Comparison of ENCODE assay signal across 8 cellular contexts in the genomic region with DNA sequence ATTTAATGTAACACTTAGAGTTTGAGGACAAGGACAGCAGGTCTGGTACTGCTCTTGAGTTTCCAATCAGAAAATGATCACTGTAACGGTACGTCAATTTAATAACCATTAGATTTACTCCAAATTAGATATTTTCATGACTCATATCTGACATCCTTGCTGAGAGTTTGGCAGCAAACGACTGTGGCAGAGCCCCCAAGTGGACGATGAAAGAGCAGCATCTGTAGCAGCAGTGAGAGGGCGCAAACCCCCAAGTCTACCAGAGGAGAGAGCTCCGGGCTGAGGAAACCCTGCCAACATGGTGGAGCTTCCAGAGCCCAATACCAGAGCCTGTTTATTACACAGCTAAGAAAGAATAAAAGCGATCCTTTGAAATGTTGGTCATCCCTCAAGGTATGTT.
DNase-seq lines count a peak whose midpoint lies in the region; ATAC-seq and TF ChIP-seq lines count a peak whose summit lies in the region.

No MANE protein-coding gene starts in this region.

- CTCF ChIA-PET in CD4-positive, alpha-beta memory T cell (lab: Charles Lee; ENCODE audit: partially characterized antibody), result interaction anchor here (1.4 kb wide), 1 partner anchor 11 kb away, joined by 3 read pairs; no protein-coding TSS in a partner anchor

- ATAC-seq in GM19328 (IDR thresholded peaks at IDR 0.05; ENCODE audit: unreplicated experiment), result peak; percentile 98
- ATAC-seq in HG03108 (IDR thresholded peaks at IDR 0.05; ENCODE audit: unreplicated experiment), result peak; percentile 100
- ATAC-seq in stimulated activated naive CD8-positive, alpha-beta T cell treated with anti-CD3 and anti-CD28 coated beads, Interleukin-15, Interleukin-2, amounts not matched to agents 100 U/mL and 50 U/mL, for 24 hours, result peak; percentile 46

- H3K4me1 Mint-ChIP-seq in CD4-positive, alpha-beta memory T cell, result no peaks in the 10 kb centered on the region

- H3K27me3 ChIP-seq in CD4-positive, alpha-beta memory T cell (ENCODE audit: insufficient read depth, low read length), result no peaks in the 10 kb centered on the region

- no peak overlapping the region for H3K27ac Mint-ChIP-seq in CD4-positive, alpha-beta memory T cell

- intact Hi-C loops in CD4-positive, alpha-beta memory T cell (cut with micrococcal nuclease), result no loop called here

- H3K27ac ChIP-seq in CD4-positive, alpha-beta memory T cell (ENCODE audit: low read depth, low read length), result no peak overlapping the region

- H3K4me3 Mint-ChIP-seq in CD4-positive, alpha-beta memory T cell, result no peak overlapping the region

- H3K36me3 Mint-ChIP-seq in CD4-positive, alpha-beta memory T cell, result no peaks in the 10 kb centered on the region

- POLR2A ChIA-PET in CD4-positive, alpha-beta memory T cell (lab: Charles Lee; ENCODE audit: partially characterized antibody), result no interaction called here

- no peaks in the 10 kb centered on the region for H3K4me1 ChIP-seq in CD4-positive, alpha-beta memory T cell (ENCODE audit: insufficient read depth, low read length)

- peak; percentile 92 for TF ChIP-seq CTCF in astrocyte of the cerebellum (IDR thresholded peaks at IDR 0.05; ENCODE audit: low read depth, low read length, missing control alignments)

- peak; percentile 76 for DNase-seq in Daoy (ENCODE audit: low read depth)
- DNase-seq in NCI-H460 (ENCODE audit: extremely low read depth, low read depth), result peak; percentile 56
- peak; percentile 59 for DNase-seq in astrocyte of the cerebellum (ENCODE audit: low read depth)
- DNase-seq in inferior parietal cortex (ENCODE audit: extremely low spot score), result peak; percentile 15
- DNase-seq in stimulated activated naive CD8-positive, alpha-beta T cell treated with anti-CD3 and anti-CD28 coated beads, Interleukin-15, Interleukin-2, amounts not matched to agents 100 U/mL and 50 U/mL, for 24 hours, result peak; percentile 10
- DNase-seq in CD4-positive, alpha-beta memory T cell, result no peak

- no peaks in the 10 kb centered on the region for H3K36me3 ChIP-seq in CD4-positive, alpha-beta memory T cell (ENCODE audit: insufficient read depth, low read length)

- no peak overlapping the region for H3K4me3 ChIP-seq in astrocyte of the cerebellum (ENCODE audit: low read depth, low read length)
- no peak overlapping the region for H3K4me3 ChIP-seq in CD4-positive, alpha-beta memory T cell (ENCODE audit: low read length in 2 of 2)

- no peaks in the 10 kb centered on the region for H3K9me3 ChIP-seq in CD4-positive, alpha-beta memory T cell (ENCODE audit: control insufficient read depth in 1 of 2, low read length in 2 of 2)

- H3K27me3 Mint-ChIP-seq in CD4-positive, alpha-beta memory T cell, result peaks cover 14 to 15% of the 10 kb centered on the region in 2 donors

- in situ Hi-C loops in astrocyte of the cerebellum (cut with HindIII; ENCODE audit: low sequenced_read_pairs), result no loop called here

- H3K9me3 Mint-ChIP-seq in CD4-positive, alpha-beta memory T cell, result peaks cover 0 to 2% (median 0%) of the 10 kb centered on the region in 8 donors

Comparison
In these comparisons a context has a peak if more than half of its experiments do, and no peak if none do; other contexts are left out.
1. DNase-seq: peak in Daoy (single experiment), NCI-H460 (single experiment), astrocyte of the cerebellum (single experiment), inferior parietal cortex (single experiment) and stimulated activated naive CD8-positive, alpha-beta T cell treated with anti-CD3 and anti-CD28 coated beads, Interleukin-15, Interleukin-2, amounts not matched to agents 100 U/mL and 50 U/mL, for 24 hours (single experiment); none in CD4-positive, alpha-beta memory T cell (0 of 5).
2. ATAC-seq: peak in every context shown above with its lines; median percentile 100 in HG03108; 98 in GM19328; 46 in stimulated activated naive CD8-positive, alpha-beta T cell treated with anti-CD3 and anti-CD28 coated beads, Interleukin-15, Interleukin-2, amounts not matched to agents 100 U/mL and 50 U/mL, for 24 hours.